Comparison of ENCODE assay signal across 8 cellular contexts in the genomic region with DNA sequence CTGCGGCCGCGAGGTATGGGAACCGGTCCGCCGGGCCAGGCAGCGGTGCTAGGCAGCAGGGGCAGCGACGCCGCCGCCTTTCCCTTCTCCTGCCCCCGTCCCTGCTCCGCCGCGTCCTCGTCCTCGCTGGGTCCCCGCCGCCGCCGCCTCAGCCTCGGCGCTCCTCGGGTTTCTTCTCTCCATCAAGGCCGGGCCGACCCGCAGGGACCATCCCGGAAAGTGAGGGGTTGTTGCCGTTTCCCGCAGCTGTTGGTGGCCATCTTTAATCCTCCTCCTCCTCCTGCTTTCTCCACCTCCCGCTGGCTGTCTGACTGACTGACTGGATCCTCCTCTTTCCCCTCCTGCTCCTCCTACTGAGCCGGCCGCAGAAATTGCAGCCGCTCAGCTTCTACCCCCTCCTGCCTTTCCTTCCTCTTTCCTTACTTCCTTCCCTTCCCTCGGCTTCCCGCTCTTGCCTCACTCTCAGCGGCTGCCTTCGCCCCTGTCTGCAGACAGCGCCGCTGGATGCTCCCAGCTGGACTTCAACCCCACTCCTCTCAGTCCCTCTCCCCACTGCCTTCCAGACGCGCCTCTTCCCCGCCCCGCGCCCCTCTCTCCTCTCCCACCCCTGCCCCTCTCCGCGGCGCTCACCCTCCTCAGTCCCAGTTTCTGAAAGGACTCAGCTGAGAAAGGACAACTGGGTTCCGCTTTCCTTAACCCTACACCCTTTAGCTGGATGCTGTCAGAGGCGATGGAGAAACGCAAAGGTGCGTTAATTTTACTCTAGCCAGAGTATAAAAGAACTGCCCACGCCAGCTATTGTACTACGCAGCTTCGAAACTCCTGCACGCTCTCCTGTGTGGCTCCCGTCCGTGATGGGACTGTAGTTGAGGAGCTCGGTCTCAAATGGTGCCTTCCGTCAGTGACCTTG. TPM values are rescaled to one million over a fixed set of nuclear protein-coding genes. Genes with fewer than 3 reads are reported as not detected.
DNase-seq lines count a peak whose midpoint lies in the region; ATAC-seq, FAIRE-seq and TF ChIP-seq lines count a peak whose summit lies in the region.

A gene with protein sequence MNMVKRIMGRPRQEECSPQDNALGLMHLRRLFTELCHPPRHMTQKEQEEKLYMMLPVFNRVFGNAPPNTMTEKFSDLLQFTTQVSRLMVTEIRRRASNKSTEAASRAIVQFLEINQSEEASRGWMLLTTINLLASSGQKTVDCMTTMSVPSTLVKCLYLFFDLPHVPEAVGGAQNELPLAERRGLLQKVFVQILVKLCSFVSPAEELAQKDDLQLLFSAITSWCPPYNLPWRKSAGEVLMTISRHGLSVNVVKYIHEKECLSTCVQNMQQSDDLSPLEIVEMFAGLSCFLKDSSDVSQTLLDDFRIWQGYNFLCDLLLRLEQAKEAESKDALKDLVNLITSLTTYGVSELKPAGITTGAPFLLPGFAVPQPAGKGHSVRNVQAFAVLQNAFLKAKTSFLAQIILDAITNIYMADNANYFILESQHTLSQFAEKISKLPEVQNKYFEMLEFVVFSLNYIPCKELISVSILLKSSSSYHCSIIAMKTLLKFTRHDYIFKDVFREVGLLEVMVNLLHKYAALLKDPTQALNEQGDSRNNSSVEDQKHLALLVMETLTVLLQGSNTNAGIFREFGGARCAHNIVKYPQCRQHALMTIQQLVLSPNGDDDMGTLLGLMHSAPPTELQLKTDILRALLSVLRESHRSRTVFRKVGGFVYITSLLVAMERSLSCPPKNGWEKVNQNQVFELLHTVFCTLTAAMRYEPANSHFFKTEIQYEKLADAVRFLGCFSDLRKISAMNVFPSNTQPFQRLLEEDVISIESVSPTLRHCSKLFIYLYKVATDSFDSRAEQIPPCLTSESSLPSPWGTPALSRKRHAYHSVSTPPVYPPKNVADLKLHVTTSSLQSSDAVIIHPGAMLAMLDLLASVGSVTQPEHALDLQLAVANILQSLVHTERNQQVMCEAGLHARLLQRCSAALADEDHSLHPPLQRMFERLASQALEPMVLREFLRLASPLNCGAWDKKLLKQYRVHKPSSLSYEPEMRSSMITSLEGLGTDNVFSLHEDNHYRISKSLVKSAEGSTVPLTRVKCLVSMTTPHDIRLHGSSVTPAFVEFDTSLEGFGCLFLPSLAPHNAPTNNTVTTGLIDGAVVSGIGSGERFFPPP (N-terminal part only) (minus strand): TSS at position 309 of the 910 bp plus-strand sequence. CDS start 106,099 bp downstream, outside the sequence.

- intact Hi-C loops in prostate gland (cut with DNase I) = loop anchor here (5.0 kb wide), 1 partner anchor 114 kb away; no protein-coding TSS in a partner anchor

- TF ChIP-seq CTCF in BE2C (IDR thresholded peaks at IDR 0.05; ENCODE audit: low read depth, low read length) (no peak), LNCaP clone FGC (IDR thresholded peaks at IDR 0.05; ENCODE audit: control insufficient read depth, extremely low read depth, insufficient read depth) (no peak), bronchial epithelial cell (IDR thresholded peaks at IDR 0.05; ENCODE audit: insufficient read depth, low read length, severe bottlenecking) (peak; percentile 16), prostate gland (IDR thresholded peaks at IDR 0.05) (no peak)

- WGBS in prostate gland = under 1% methylated on average over 48 of the region's 60 CpGs

- ATAC-seq in GM18907 (IDR thresholded peaks at IDR 0.05; ENCODE audit: unreplicated experiment) = peak; percentile 76
- ATAC-seq in GM21576 (IDR thresholded peaks at IDR 0.05; ENCODE audit: unreplicated experiment) = no peak

- H3K9me3 ChIP-seq in BE2C = no peaks in the 10 kb centered on the region
- H3K9me3 ChIP-seq in prostate gland = no peaks in the 10 kb centered on the region

- FAIRE-seq in bronchial epithelial cell (lab: Jason Lieb, UNC) = no peak

- H3K36me3 ChIP-seq in BE2C = peaks cover 5% of the 10 kb centered on the region
- no peaks in the 10 kb centered on the region for H3K36me3 ChIP-seq in bronchial epithelial cell (ENCODE audit: control insufficient read depth, insufficient read depth, low read length)
- no peaks in the 10 kb centered on the region for H3K36me3 ChIP-seq in prostate gland

- no peaks in the 10 kb centered on the region for H3K27me3 ChIP-seq in BE2C
- H3K27me3 ChIP-seq in bronchial epithelial cell (ENCODE audit: control insufficient read depth, insufficient read depth, low read length) = no peaks in the 10 kb centered on the region
- H3K27me3 ChIP-seq in prostate gland (replicated peaks; ENCODE audit: insufficient read depth) = no peaks in the 10 kb centered on the region

- H3K4me3 ChIP-seq in BE2C (ENCODE audit: low read depth, low read length) (peak within 1 kb of the TSS; percentile 79), LNCaP clone FGC (ENCODE audit: low read depth, low read length) (peak within 1 kb of the TSS; percentile 73), bronchial epithelial cell (ENCODE audit: low read depth, low read length) (peak within 1 kb of the TSS; percentile 94), prostate gland (peak within 1 kb of the TSS; percentile 69 to 80)

- peak within 1 kb of the TSS; percentile 90 to 93 for H3K27ac ChIP-seq in prostate gland

- peaks cover 7% of the 10 kb centered on the region for H3K4me1 ChIP-seq in BE2C
- H3K4me1 ChIP-seq in prostate gland (replicated peaks) = no peaks in the 10 kb centered on the region

- DNase-seq in BE2C (peak; percentile 87), LNCaP clone FGC (ENCODE audit: low read depth) (no peak), RKO (ENCODE audit: low spot score) (peak; percentile 92), bronchial epithelial cell (ENCODE audit: low read depth) (peak; percentile 79), iPS DF 4.7 (ENCODE audit: extremely low read depth, low spot score) (peak; percentile 68), prostate gland (ENCODE audit: low spot score) (peak; percentile 86)

- TF ChIP-seq POLR2A in prostate gland (IDR thresholded peaks at IDR 0.05) = peak; percentile 81

RNA-seq across cellular contexts. Expression of the gene that starts here (rescaled TPM):
- 19.3 TPM for polyA plus RNA-seq in BE2C (2012; ENCODE audit: insufficient read depth, insufficient read length, low read depth)
- total RNA-seq in bronchial epithelial cell = 33.2 and 50.4 TPM in 2 replicates
- total RNA-seq in prostate gland = 100 to 1,000 TPM in 1 of 2 donors, 10 to 100 TPM in 1; 48.1 to 110 TPM
